Comparison of ENCODE assay signal across 8 cellular contexts in the genomic region with DNA sequence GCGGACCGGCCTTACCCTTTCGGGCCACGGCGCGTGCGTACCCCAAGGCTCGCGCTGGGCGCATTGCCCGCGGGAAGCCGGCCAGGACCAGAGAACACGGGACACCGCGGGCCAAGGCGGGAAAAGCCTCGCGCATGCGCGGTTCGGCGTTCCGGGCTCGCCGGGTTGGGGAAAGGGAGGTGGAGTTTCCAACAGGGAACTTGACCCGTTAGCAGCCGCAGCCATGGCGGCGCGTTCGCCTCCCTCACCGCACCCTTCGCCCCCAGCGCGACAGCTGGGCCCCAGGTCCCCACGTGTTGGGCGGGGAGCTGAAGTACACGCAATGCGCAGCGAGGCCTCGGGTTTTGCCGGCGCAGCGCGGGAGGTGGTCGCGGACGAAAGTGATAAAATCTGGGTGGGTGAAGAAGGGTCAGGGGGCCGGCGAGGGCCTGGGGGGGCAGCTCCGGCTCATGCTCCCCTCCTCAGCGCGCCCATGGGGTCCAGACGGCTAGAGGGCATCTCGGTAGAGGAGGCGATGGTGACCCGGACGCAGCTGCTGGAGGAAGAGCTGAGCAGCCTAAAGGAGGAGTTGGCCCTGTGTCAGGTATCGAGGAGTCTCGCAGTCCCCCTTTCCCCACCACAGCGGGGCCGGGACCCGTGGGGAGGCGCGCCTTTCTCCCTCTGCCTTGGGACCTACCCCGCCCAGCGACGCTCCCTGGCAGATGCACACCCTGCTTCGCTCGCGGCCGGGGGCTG. TPM values are rescaled to one million over a fixed set of nuclear protein-coding genes. Genes with fewer than 3 reads are reported as not detected.
A peak's percentile ranks its signal among the peaks of the same experiment; 100 is the strongest.
DNase-seq lines count a peak whose midpoint lies in the region; ATAC-seq, FAIRE-seq and TF ChIP-seq lines count a peak whose summit lies in the region.

Gene CNTLN (plus strand): TSS at position 198 of the 735 bp plus-strand sequence. CDS start 26 bp downstream, at position 224.

- H3K9me3 Mint-ChIP-seq in CD4-positive, alpha-beta T cell = peaks cover 1% of the 10 kb centered on the region
- H3K9me3 Mint-ChIP-seq in activated T-helper 2 cell treated with anti-CD3 and anti-CD28 coated beads, Interferon-gamma antibody, Interleukin-2, Interleukin-4, amounts not matched to agents 10 μg/mL and 5 μg/mL and 100 μg/mL, durations not matched to agents 14 hours and 24 hours and 36 hours = no peaks in the 10 kb centered on the region

- peak within 1 kb of the TSS; percentile 92 for H3K4me3 ChIP-seq in neural cell (ENCODE audit: low read length)

- peak within 1 kb of the TSS; percentile 71 for H3K9ac ChIP-seq in neural cell (ENCODE audit: low read length)

- TF ChIP-seq RAD21 in neural cell (conservative IDR thresholded peaks at IDR 0.05) = peak; percentile 51

- H3K9me3 ChIP-seq in CD4-positive, alpha-beta T cell (ENCODE audit: control insufficient read depth, low read length) = no peaks in the 10 kb centered on the region
- no peaks in the 10 kb centered on the region for H3K9me3 ChIP-seq in neural cell (ENCODE audit: low read length)

- TF ChIP-seq CTCF in CD4-positive, alpha-beta T cell (IDR thresholded peaks at IDR 0.05) = no peak
- TF ChIP-seq CTCF in neural cell (IDR thresholded peaks at IDR 0.05; ENCODE audit: poor library complexity, severe bottlenecking) = no peak

- H3K4me3 Mint-ChIP-seq in CD4-positive, alpha-beta T cell = peak within 1 kb of the TSS; percentile 85
- peak within 1 kb of the TSS; percentile 78 for H3K4me3 Mint-ChIP-seq in activated T-helper 2 cell treated with anti-CD3 and anti-CD28 coated beads, Interferon-gamma antibody, Interleukin-2, Interleukin-4, amounts not matched to agents 10 μg/mL and 5 μg/mL and 100 μg/mL, durations not matched to agents 14 hours and 24 hours and 36 hours (ENCODE audit: low read depth)

- H3F3A ChIP-seq in neural cell (ENCODE audit: insufficient read depth, low read length, poor library complexity, severe bottlenecking) = no peaks in the 10 kb centered on the region

- no peaks in the 10 kb centered on the region for H3K36me3 ChIP-seq in neural cell (ENCODE audit: insufficient read depth, low read length)

- peak within 1 kb of the TSS; percentile 94 for H2AFZ ChIP-seq in neural cell (ENCODE audit: low read depth, low read length)

- peak within 1 kb of the TSS; percentile 77 for H3K4me2 ChIP-seq in neural cell (ENCODE audit: low read length)

- no peak for TF ChIP-seq EP300 in neural cell (conservative IDR thresholded peaks at IDR 0.05; ENCODE audit: poor library complexity, severe bottlenecking)

- H4K20me1 ChIP-seq in neural cell (ENCODE audit: insufficient read depth) = no peaks in the 10 kb centered on the region

- no peak for ATAC-seq in CD4-positive, alpha-beta T cell (ENCODE audit: poor library complexity)
- ATAC-seq in GM19463 (IDR thresholded peaks at IDR 0.05; ENCODE audit: unreplicated experiment) = peak; percentile 72

- no peaks in the 10 kb centered on the region for H3K36me3 Mint-ChIP-seq in CD4-positive, alpha-beta T cell (ENCODE audit: low read depth)
- H3K36me3 Mint-ChIP-seq in activated T-helper 2 cell treated with anti-CD3 and anti-CD28 coated beads, Interferon-gamma antibody, Interleukin-2, Interleukin-4, amounts not matched to agents 10 μg/mL and 5 μg/mL and 100 μg/mL, durations not matched to agents 14 hours and 24 hours and 36 hours (ENCODE audit: low read depth) = no peaks in the 10 kb centered on the region

- POLR2A ChIA-PET in CD4-positive, alpha-beta T cell (lab: Charles Lee) = no interaction called here

- H3K4me1 Mint-ChIP-seq in CD4-positive, alpha-beta T cell (ENCODE audit: low read depth) = peaks cover 16% of the 10 kb centered on the region
- H3K4me1 Mint-ChIP-seq in activated T-helper 2 cell treated with anti-CD3 and anti-CD28 coated beads, Interferon-gamma antibody, Interleukin-2, Interleukin-4, amounts not matched to agents 10 μg/mL and 5 μg/mL and 100 μg/mL, durations not matched to agents 14 hours and 24 hours and 36 hours (ENCODE audit: low read depth) = peaks cover 3% of the 10 kb centered on the region

- H3K27ac ChIP-seq in CD4-positive, alpha-beta T cell (ENCODE audit: low read depth, low read length) = no peak within 1 kb of the TSS
- H3K27ac ChIP-seq in neural cell (ENCODE audit: low read length) (no peak within 1 kb of the TSS), substantia nigra (ENCODE audit: low read depth, low read length, poor library complexity, severe bottlenecking) (peak within 1 kb of the TSS; percentile 76)

- H3K79me2 ChIP-seq in neural cell (replicated peaks; ENCODE audit: insufficient read depth, low read length) = no peaks in the 10 kb centered on the region

- DNase-seq in CD4-positive, alpha-beta T cell = peak in 6 of 10 experiments; percentile 0 to 53 (median 3)
- peak; percentile 88 for DNase-seq in HTR-8/SVneo (ENCODE audit: insufficient read length, low spot score)
- peak; percentile 9 for DNase-seq in NOMO-1 treated with DMSO at 0.1 percent for 48 hours (lab: John Stamatoyannopoulos, UW; ENCODE audit: unreplicated experiment)
- DNase-seq in activated T-helper 2 cell treated with anti-CD3 and anti-CD28 coated beads, Interferon-gamma antibody, Interleukin-2, Interleukin-4, amounts not matched to agents 10 μg/mL and 5 μg/mL and 100 μg/mL, durations not matched to agents 14 hours and 24 hours and 36 hours (ENCODE audit: low spot score) = peak; percentile 36
- DNase-seq in frontal cortex (ENCODE audit: low spot score in 2 of 2) = peak; percentile 91
- DNase-seq in substantia nigra (lab: John Stamatoyannopoulos, UW) = peak; percentile 50 to 96 (median 87)

- no peaks in the 10 kb centered on the region for H3K27me3 ChIP-seq in CD4-positive, alpha-beta T cell (ENCODE audit: control insufficient read depth, insufficient read depth, low read length)
- H3K27me3 ChIP-seq in neural cell (ENCODE audit: insufficient read depth, low read depth, low read length) = no peaks in the 10 kb centered on the region

- H3K27me3 Mint-ChIP-seq in CD4-positive, alpha-beta T cell = peaks cover 28% of the 10 kb centered on the region
- H3K27me3 Mint-ChIP-seq in activated T-helper 2 cell treated with anti-CD3 and anti-CD28 coated beads, Interferon-gamma antibody, Interleukin-2, Interleukin-4, amounts not matched to agents 10 μg/mL and 5 μg/mL and 100 μg/mL, durations not matched to agents 14 hours and 24 hours and 36 hours (ENCODE audit: low read depth) = peaks cover 8% of the 10 kb centered on the region

- CTCF ChIA-PET in CD4-positive, alpha-beta T cell (lab: Charles Lee) = no interaction called here

- H3K27ac Mint-ChIP-seq in CD4-positive, alpha-beta T cell = no peak within 1 kb of the TSS
- peak within 1 kb of the TSS; percentile 68 for H3K27ac Mint-ChIP-seq in activated T-helper 2 cell treated with anti-CD3 and anti-CD28 coated beads, Interferon-gamma antibody, Interleukin-2, Interleukin-4, amounts not matched to agents 10 μg/mL and 5 μg/mL and 100 μg/mL, durations not matched to agents 14 hours and 24 hours and 36 hours

- H3K9me2 ChIP-seq in neural cell (ENCODE audit: insufficient read depth, low read length) = no peaks in the 10 kb centered on the region

- FAIRE-seq in HTR-8/SVneo (lab: Jason Lieb, UNC) = peak; percentile 77
- no peak for FAIRE-seq in frontal cortex (lab: Jason Lieb, UNC)

- intact Hi-C loops in CD4-positive, alpha-beta T cell (cut with DNase I, micrococcal nuclease) = no loop called here
- intact Hi-C loops in activated T-helper 2 cell treated with anti-CD3 and anti-CD28 coated beads, Interferon-gamma antibody, Interleukin-2, Interleukin-4, amounts not matched to agents 10 μg/mL and 5 μg/mL and 100 μg/mL, durations not matched to agents 14 hours and 24 hours and 36 hours (cut with micrococcal nuclease) = no loop called here

TF ChIP-seq in neural cell, 6 proteins besides CTCF, POLR2A, EP300 and RAD21:
- TF ChIP-seq SMC3 (conservative IDR thresholded peaks at IDR 0.05; ENCODE audit: poor library complexity) (peak; percentile 39), EZH2 (IDR thresholded peaks at IDR 0.05; ENCODE audit: borderline replicate concordance, insufficient read depth, low read length, poor library complexity, severe bottlenecking) (no peak), MXI1 (conservative IDR thresholded peaks at IDR 0.05; ENCODE audit: poor library complexity, severe bottlenecking) (peak; percentile 84), POLR2AphosphoS5 (IDR thresholded peaks at IDR 0.05) (peak; percentile 22), TAF1 (IDR thresholded peaks at IDR 0.05; ENCODE audit: low read depth) (no peak)
- TF ChIP-seq, protein P1, sequence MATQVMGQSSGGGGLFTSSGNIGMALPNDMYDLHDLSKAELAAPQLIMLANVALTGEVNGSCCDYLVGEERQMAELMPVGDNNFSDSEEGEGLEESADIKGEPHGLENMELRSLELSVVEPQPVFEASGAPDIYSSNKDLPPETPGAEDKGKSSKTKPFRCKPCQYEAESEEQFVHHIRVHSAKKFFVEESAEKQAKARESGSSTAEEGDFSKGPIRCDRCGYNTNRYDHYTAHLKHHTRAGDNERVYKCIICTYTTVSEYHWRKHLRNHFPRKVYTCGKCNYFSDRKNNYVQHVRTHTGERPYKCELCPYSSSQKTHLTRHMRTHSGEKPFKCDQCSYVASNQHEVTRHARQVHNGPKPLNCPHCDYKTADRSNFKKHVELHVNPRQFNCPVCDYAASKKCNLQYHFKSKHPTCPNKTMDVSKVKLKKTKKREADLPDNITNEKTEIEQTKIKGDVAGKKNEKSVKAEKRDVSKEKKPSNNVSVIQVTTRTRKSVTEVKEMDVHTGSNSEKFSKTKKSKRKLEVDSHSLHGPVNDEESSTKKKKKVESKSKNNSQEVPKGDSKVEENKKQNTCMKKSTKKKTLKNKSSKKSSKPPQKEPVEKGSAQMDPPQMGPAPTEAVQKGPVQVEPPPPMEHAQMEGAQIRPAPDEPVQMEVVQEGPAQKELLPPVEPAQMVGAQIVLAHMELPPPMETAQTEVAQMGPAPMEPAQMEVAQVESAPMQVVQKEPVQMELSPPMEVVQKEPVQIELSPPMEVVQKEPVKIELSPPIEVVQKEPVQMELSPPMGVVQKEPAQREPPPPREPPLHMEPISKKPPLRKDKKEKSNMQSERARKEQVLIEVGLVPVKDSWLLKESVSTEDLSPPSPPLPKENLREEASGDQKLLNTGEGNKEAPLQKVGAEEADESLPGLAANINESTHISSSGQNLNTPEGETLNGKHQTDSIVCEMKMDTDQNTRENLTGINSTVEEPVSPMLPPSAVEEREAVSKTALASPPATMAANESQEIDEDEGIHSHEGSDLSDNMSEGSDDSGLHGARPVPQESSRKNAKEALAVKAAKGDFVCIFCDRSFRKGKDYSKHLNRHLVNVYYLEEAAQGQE (IDR thresholded peaks at IDR 0.05; ENCODE audit: borderline replicate concordance) = no peak

RNA-seq across cellular contexts. Expression of gene CNTLN, which starts in this region (rescaled TPM):
- total RNA-seq in CD4-positive, alpha-beta T cell = under 1 TPM; 0.25 to 0.28 TPM
- 1.6 and 1.8 TPM in 2 replicates for total RNA-seq in activated T-helper 2 cell treated with anti-CD3 and anti-CD28 coated beads, Interferon-gamma antibody, Interleukin-2, Interleukin-4, amounts not matched to agents 10 μg/mL and 5 μg/mL and 100 μg/mL, durations not matched to agents 14 hours and 24 hours and 36 hours
- total RNA-seq in frontal cortex = 20.0 TPM
- polyA plus RNA-seq in neural cell = 3.8 and 5.0 TPM in 2 replicates
- polyA minus RNA-seq in neural cell = 15.7 and 16.3 TPM in 2 replicates

Comparison
In these comparisons a context has a peak if more than half of its experiments do, and no peak if none do; other contexts are left out.
1. Peak in DNase-seq in CD4-positive, alpha-beta T cell; RNA of the gene not detected or under 1 TPM.
2. DNase-seq: peak in every context shown above with its lines; median percentile 91 in frontal cortex; 88 in HTR-8/SVneo; 87 in substantia nigra; 36 in activated T-helper 2 cell treated with anti-CD3 and anti-CD28 coated beads, Interferon-gamma antibody, Interleukin-2, Interleukin-4, amounts not matched to agents 10 μg/mL and 5 μg/mL and 100 μg/mL, durations not matched to agents 14 hours and 24 hours and 36 hours; 9 in NOMO-1 treated with DMSO at 0.1 percent for 48 hours; 3 in CD4-positive, alpha-beta T cell.